Comparison of ENCODE assay signal across 11 cellular contexts in the genomic region with DNA sequence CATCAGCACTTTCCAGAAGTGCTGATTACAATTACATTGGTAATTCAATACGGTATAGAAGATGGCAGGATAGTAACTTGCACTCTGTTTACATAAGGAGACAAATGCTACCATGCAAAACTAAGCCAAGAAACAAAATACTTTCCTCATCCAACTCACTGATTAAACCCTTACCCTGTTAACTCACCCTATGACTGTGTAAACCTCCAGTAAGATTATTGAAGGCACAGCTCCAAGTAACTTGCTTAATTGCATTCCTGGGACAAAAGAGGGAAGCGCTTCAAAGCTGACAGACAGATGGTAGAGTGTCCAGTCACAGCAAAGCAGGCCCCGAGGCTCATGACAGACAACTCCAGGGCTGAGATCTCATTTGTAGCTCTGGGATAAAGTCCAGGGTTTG. TPM values are rescaled to one million over a fixed set of nuclear protein-coding genes. Genes with fewer than 3 reads are reported as not detected.
DNase-seq lines count a peak whose midpoint lies in the region; ATAC-seq, FAIRE-seq and TF ChIP-seq lines count a peak whose summit lies in the region.
"Had no signal": no experiment of that assay in that cellular context is flagged by ENCODE, and none has a peak within 500 bp of the region (broad histone marks: within the 10 kb centered on the region; RNA-seq: fewer than 3 reads in every experiment).

No MANE protein-coding gene starts in this region.

- no peaks in the 10 kb centered on the region for H3K36me3 Mint-ChIP-seq in MCF 10A (ENCODE audit: insufficient read depth, unreplicated experiment)

- no peak overlapping the region for H3K4me3 ChIP-seq in breast epithelium
- H3K4me3 ChIP-seq in WERI-Rb-1 (ENCODE audit: low read depth, low read length): no peak overlapping the region
- H3K4me3 ChIP-seq in kidney epithelial cell (ENCODE audit: low read depth, low read length): no peak overlapping the region
- H3K4me3 ChIP-seq in transverse colon: no peak overlapping the region

- H3K9me3 ChIP-seq in breast epithelium: no peaks in the 10 kb centered on the region
- H3K9me3 ChIP-seq in WERI-Rb-1 (ENCODE audit: severe bottlenecking): no peaks in the 10 kb centered on the region
- no peaks in the 10 kb centered on the region for H3K9me3 ChIP-seq in transverse colon

- in situ Hi-C loops in transverse colon (cut with MboI; ENCODE audit: low pct_ligation_motif_present in 1 of 4, low pct_unique_long_range_greater_than_20kb in 1 of 4, low sequenced_read_pairs in 3 of 4): no loop called here

- peaks cover 23% of the 10 kb centered on the region for H3K4me1 Mint-ChIP-seq in MCF 10A (ENCODE audit: insufficient read depth, unreplicated experiment)

- intact Hi-C loops in MCF 10A (cut with micrococcal nuclease): loop anchor here (2.0 kb wide), 2 partner anchors 35 to 151 kb away; partner anchors contain the start of gene SNRPB2
- intact Hi-C loops in breast epithelium (cut with DNase I; ENCODE audit: low total_unique reads): no loop called here
- intact Hi-C loops in transverse colon (cut with DNase I; ENCODE audit: low total_unique reads): no loop called here

- ATAC-seq in GM19324 (IDR thresholded peaks at IDR 0.05; ENCODE audit: low FRiP score, unreplicated experiment): no peak

- no peak for TF ChIP-seq CTCF in MCF 10A (IDR thresholded peaks at IDR 0.05; ENCODE audit: unreplicated experiment)
- no peak for TF ChIP-seq CTCF in breast epithelium (IDR thresholded peaks at IDR 0.05)
- TF ChIP-seq CTCF in WERI-Rb-1 (IDR thresholded peaks at IDR 0.05; ENCODE audit: low read depth, low read length): no peak
- TF ChIP-seq CTCF in kidney epithelial cell (IDR thresholded peaks at IDR 0.05; ENCODE audit: insufficient read depth, low read length, poor library complexity, severe bottlenecking): no peak
- no peak for TF ChIP-seq CTCF in transverse colon (IDR thresholded peaks at IDR 0.05)
- TF ChIP-seq CTCF in D721Med (IDR thresholded peaks at IDR 0.05; ENCODE audit: insufficient read depth, missing control alignments): no peak

- H3K4me3 Mint-ChIP-seq in MCF 10A (ENCODE audit: unreplicated experiment): peak overlapping the region; percentile 30

- TF ChIP-seq POLR2A in breast epithelium (IDR thresholded peaks at IDR 0.05): no peak
- no peak for TF ChIP-seq POLR2A in transverse colon (IDR thresholded peaks at IDR 0.05)

- no TSS peak for BruUV-seq in MCF 10A (replicated peaks; lab: Mats Ljungman, UMichigan)

- TF ChIP-seq EP300 in transverse colon (IDR thresholded peaks at IDR 0.05; ENCODE audit: low read depth): no peak

- H3K4me1 ChIP-seq in breast epithelium (peaks cover 0 to 8% of the 10 kb centered on the region in 2 donors), transverse colon (peaks cover 0 to 34% (median 18%) of the 10 kb centered on the region in 4 donors)

- POLR2A ChIA-PET in MCF 10A (lab: Yijun Ruan, JAX): interaction anchor here (0.6 to 3.9 kb wide), 17 partner anchors 9 to 1262 kb away, joined by 3 to 35 read pairs (median 4); no protein-coding TSS in a partner anchor

- FAIRE-seq in D721Med (lab: Jason Lieb, UNC): no peak
- FAIRE-seq: A204.1 had no signal

- 17 to 36% methylated on average over 1 to 3 of the region's 3 CpGs for WGBS in transverse colon (ENCODE audit: low coverage in 1 of 2), 2 donors

- H3K27ac ChIP-seq in breast epithelium: no peak overlapping the region
- peak overlapping the region; percentile 11 for H3K27ac ChIP-seq in WERI-Rb-1
- H3K27ac ChIP-seq in transverse colon: peak overlapping the region; percentile 25 to 58 (median 32)

- peak; percentile 92 for DNase-seq in MCF 10A (ENCODE audit: unreplicated experiment)
- DNase-seq in breast epithelium (ENCODE audit: low spot score in 2 of 2): no peak
- peak; percentile 80 for DNase-seq in WERI-Rb-1
- DNase-seq in kidney epithelial cell (ENCODE audit: low read depth): peak; percentile 42
- DNase-seq in transverse colon: no peak
- DNase-seq in SW 1271 (lab: John Stamatoyannopoulos, UW): no peak
- no peak for DNase-seq in D721Med (ENCODE audit: insufficient read length, low spot score)
- DNase-seq: activated CD4-positive, CD25-positive, alpha-beta regulatory T cell treated with anti-CD3 and anti-CD28 coated beads, Interleukin-2, amount 50 U/mL, for 72 hours; cerebellar nuclear complex had no signal

- H3K9me3 Mint-ChIP-seq in MCF 10A (ENCODE audit: unreplicated experiment): no peaks in the 10 kb centered on the region

- H3K27me3 ChIP-seq in breast epithelium (no peaks in the 10 kb centered on the region), WERI-Rb-1 (ENCODE audit: insufficient read depth, low read depth, severe bottlenecking) (no peaks in the 10 kb centered on the region), kidney epithelial cell (ENCODE audit: control insufficient read depth, insufficient read depth, low read length) (no peaks in the 10 kb centered on the region), transverse colon (no peaks in the 10 kb centered on the region)

- CTCF ChIA-PET in MCF 10A (lab: Yijun Ruan, JAX): interaction anchor here (1.1 to 2.5 kb wide), 6 partner anchors 28 to 182 kb away, joined by 3 to 11 read pairs (median 5); no protein-coding TSS in a partner anchor

- H3K36me3 ChIP-seq in breast epithelium: no peaks in the 10 kb centered on the region
- no peaks in the 10 kb centered on the region for H3K36me3 ChIP-seq in WERI-Rb-1
- no peaks in the 10 kb centered on the region for H3K36me3 ChIP-seq in kidney epithelial cell (ENCODE audit: control insufficient read depth, insufficient read depth, low read length)
- H3K36me3 ChIP-seq in transverse colon: no peaks in the 10 kb centered on the region

- peak overlapping the region; percentile 6 for H3K27ac Mint-ChIP-seq in MCF 10A (ENCODE audit: low read depth, unreplicated experiment)

- H3K27me3 Mint-ChIP-seq in MCF 10A (ENCODE audit: insufficient read depth, unreplicated experiment): no peaks in the 10 kb centered on the region

RNA-seq across cellular contexts. Expression of gene KIF16B, which starts 6.9 kb away (rescaled TPM):
- total RNA-seq in MCF 10A (2022): 14.8 and 15.8 TPM in 2 replicates
- total RNA-seq in breast epithelium: 10 to 100 TPM; 23.8 to 47.9 (median 36.9) TPM
- total RNA-seq in kidney epithelial cell: 6.0 and 7.1 TPM in 2 replicates
- 100 to 1,000 TPM in 1 of 4 donors, 10 to 100 TPM in 3; 82.7 to 154 (median 90.1) TPM for total RNA-seq in transverse colon

Comparison
In these comparisons a context has a peak if more than half of its experiments do, and no peak if none do; other contexts are left out.
1. DNase-seq: peak in MCF 10A (single experiment), WERI-Rb-1 (single experiment) and kidney epithelial cell (single experiment); none in breast epithelium (0 of 2), transverse colon (single experiment), SW 1271 (0 of 2) and D721Med (single experiment).
2. H3K27ac ChIP-seq: peak in WERI-Rb-1 (single experiment) and transverse colon (4 of 4); none in breast epithelium (0 of 2).